19 cellular contexts compared by ENCODE assay signal in the genomic region with DNA sequence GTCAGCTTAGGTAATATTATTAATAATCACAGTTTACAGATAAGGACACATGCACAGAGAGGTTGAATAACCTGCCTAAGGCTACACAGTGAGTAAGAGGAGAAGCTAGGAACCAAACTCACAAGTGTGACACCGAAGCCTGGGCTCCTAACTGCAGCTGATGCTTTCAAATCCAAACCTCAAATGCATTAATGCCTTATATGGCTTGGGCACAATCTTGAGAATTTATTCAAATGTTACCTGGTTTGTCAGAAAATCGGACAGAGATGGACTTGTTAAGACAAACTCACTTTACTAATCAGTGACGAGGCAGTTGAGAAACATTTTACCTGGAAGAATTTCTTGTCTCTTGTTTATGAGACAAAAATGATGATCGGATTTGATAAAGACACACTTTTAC.
"Had no signal": no experiment of that assay in that cellular context is flagged by ENCODE, and none has a peak within 500 bp of the region (broad histone marks: within the 10 kb centered on the region; RNA-seq: fewer than 3 reads in every experiment).

No MANE protein-coding gene starts in this region.

- H3K4me1 ChIP-seq: neural progenitor cell had no signal

- DNase-seq: activated CD4-positive, alpha-beta memory T cell treated with anti-CD3 and anti-CD28 coated beads, Interleukin-2, amount 10 ng/mL, durations not matched to agents 7 days and 5 days; activated CD4-positive, alpha-beta T cell treated with anti-CD3 and anti-CD28 coated beads, Interleukin-2, amount 10 ng/mL, durations not matched to agents 24 days and 14 days; activated effector memory CD4-positive, alpha-beta T cell treated with Interleukin-2 at 50 U/mL for 16 hours; activated naive CD4-positive, alpha-beta T cell treated with anti-CD3 and anti-CD28 coated beads for 36 hours; activated T-cell treated with anti-CD3 and anti-CD28 coated beads, Interleukin-2, amount 50 U/mL, for 72 hours; anterior cingulate cortex; esophagus squamous epithelium; heart left ventricle; left colon; naive B cell; retina; sigmoid colon; stimulated activated CD4-positive, alpha-beta T cell treated with anti-CD3 and anti-CD28 coated beads, Interleukin-2, amount 100 ng/mL, for 48 hours; stimulated activated naive CD4-positive, alpha-beta T cell treated with Interleukin-2 at 50 U/mL for 16 hours had no signal

- H3K27ac ChIP-seq: esophagus squamous epithelium, gastroesophageal sphincter, neural progenitor cell, sigmoid colon had no signal

- H3K27ac Mint-ChIP-seq: activated CD4-positive, alpha-beta memory T cell treated with anti-CD3 and anti-CD28 coated beads, Interleukin-2, amount 10 ng/mL, durations not matched to agents 7 days and 5 days; activated CD4-positive, alpha-beta T cell treated with anti-CD3 and anti-CD28 coated beads, Interleukin-2, amount 10 ng/mL, durations not matched to agents 24 days and 14 days; activated naive CD4-positive, alpha-beta T cell treated with anti-CD3 and anti-CD28 coated beads for 36 hours; activated T-cell treated with anti-CD3 and anti-CD28 coated beads, Interleukin-2, amount 50 U/mL, for 72 hours; neural progenitor cell; progenitor cell of endocrine pancreas had no signal

- H3K9me3 Mint-ChIP-seq: activated CD4-positive, alpha-beta memory T cell treated with anti-CD3 and anti-CD28 coated beads, Interleukin-2, amount 10 ng/mL, durations not matched to agents 7 days and 5 days; activated CD4-positive, alpha-beta T cell treated with anti-CD3 and anti-CD28 coated beads, Interleukin-2, amount 10 ng/mL, durations not matched to agents 24 days and 14 days; activated naive CD4-positive, alpha-beta T cell treated with anti-CD3 and anti-CD28 coated beads for 36 hours; activated T-cell treated with anti-CD3 and anti-CD28 coated beads, Interleukin-2, amount 50 U/mL, for 72 hours; brain; naive B cell; neural progenitor cell had no signal

- H3K9me3 ChIP-seq: esophagus squamous epithelium, gastroesophageal sphincter, heart left ventricle, sigmoid colon had no signal

- H3K4me3 Mint-ChIP-seq: activated CD4-positive, alpha-beta memory T cell treated with anti-CD3 and anti-CD28 coated beads, Interleukin-2, amount 10 ng/mL, durations not matched to agents 7 days and 5 days; activated CD4-positive, alpha-beta T cell treated with anti-CD3 and anti-CD28 coated beads, Interleukin-2, amount 10 ng/mL, durations not matched to agents 24 days and 14 days; activated naive CD4-positive, alpha-beta T cell treated with anti-CD3 and anti-CD28 coated beads for 36 hours; activated T-cell treated with anti-CD3 and anti-CD28 coated beads, Interleukin-2, amount 50 U/mL, for 72 hours; brain; naive B cell; neural progenitor cell had no signal

- H3K9ac ChIP-seq: neural progenitor cell had no signal

- H2AFZ ChIP-seq: neural progenitor cell had no signal

- H3K36me3 ChIP-seq: neural progenitor cell had no signal

- H3K36me3 Mint-ChIP-seq: brain had no signal

- H3K4me2 ChIP-seq: neural progenitor cell had no signal

- H3K27me3 Mint-ChIP-seq: activated CD4-positive, alpha-beta memory T cell treated with anti-CD3 and anti-CD28 coated beads, Interleukin-2, amount 10 ng/mL, durations not matched to agents 7 days and 5 days; activated CD4-positive, alpha-beta T cell treated with anti-CD3 and anti-CD28 coated beads, Interleukin-2, amount 10 ng/mL, durations not matched to agents 24 days and 14 days; naive B cell; progenitor cell of endocrine pancreas had no signal

- H3K27me3 ChIP-seq: esophagus squamous epithelium, gastroesophageal sphincter, heart left ventricle, neural progenitor cell, sigmoid colon had no signal

- ATAC-seq: activated CD4-positive, CD25-positive, alpha-beta regulatory T cell treated with anti-CD3 and anti-CD28 coated beads, Interleukin-2, amount 50 U/mL, for 24 hours; activated T-cell treated with anti-CD3 and anti-CD28 coated beads, Interleukin-2, amount 50 U/mL, for 72 hours; gastroesophageal sphincter; heart left ventricle; left colon had no signal

- H3K4me3 ChIP-seq: esophagus squamous epithelium, gastroesophageal sphincter, heart left ventricle, neural progenitor cell, sigmoid colon had no signal
